8 cellular contexts compared by ENCODE assay signal in genomic region chr17:35312790-35313711, GRCh38.
A peak's percentile ranks its signal among the peaks of the same experiment; 100 is the strongest.
DNase-seq lines count a peak whose midpoint lies in the region; ATAC-seq, FAIRE-seq and TF ChIP-seq lines count a peak whose summit lies in the region.

No MANE protein-coding gene starts in this region.

- no peaks in the 10 kb centered on the region for H3K79me2 ChIP-seq in endothelial cell of umbilical vein (ENCODE audit: control insufficient read depth, insufficient read depth, low read length)

- H3K9ac ChIP-seq in endothelial cell of umbilical vein (replicated peaks; ENCODE audit: extremely low read depth, insufficient read depth, low read length), result no peak overlapping the region

- H3K4me1 ChIP-seq in endothelial cell of umbilical vein (ENCODE audit: control insufficient read depth, extremely low read depth, insufficient read depth, low read length), result peaks cover 3% of the 10 kb centered on the region

- FAIRE-seq in endothelial cell of umbilical vein (lab: Jason Lieb, UNC), result peak; percentile 86

- H3K36me3 ChIP-seq in endothelial cell of umbilical vein (ENCODE audit: control insufficient read depth in 2 of 2, extremely low read depth in 1 of 2, insufficient read depth in 2 of 2, low read length in 2 of 2), result no peaks in the 10 kb centered on the region

- dilution Hi-C loops in endothelial cell of umbilical vein (cut with MboI; ENCODE audit: extremely low pct_ligation_motif_present, low sequenced_read_pairs), result loop anchor here (25.0 kb wide), 1 partner anchor 224 kb away; the partner anchor contains the start of gene SLFN12L

- no TSS peak for BruUV-seq in endothelial cell of umbilical vein (replicated peaks; lab: Mats Ljungman, UMichigan)

- no peak overlapping the region for H3K4me2 ChIP-seq in endothelial cell of umbilical vein (ENCODE audit: insufficient read depth, low read length)

- H4K20me1 ChIP-seq in endothelial cell of umbilical vein (replicated peaks; ENCODE audit: control insufficient read depth, extremely low read depth, insufficient read depth, low read length), result no peaks in the 10 kb centered on the region

- POLR2A ChIA-PET in endothelial cell of umbilical vein (lab: Charles Lee), result no interaction called here

- H3K27ac ChIP-seq in endothelial cell of umbilical vein (ENCODE audit: insufficient read depth, low read depth, low read length), result no peak overlapping the region

- H3K9me1 ChIP-seq in endothelial cell of umbilical vein (replicated peaks; ENCODE audit: control insufficient read depth, extremely low read depth, insufficient read depth, low read length), result no peaks in the 10 kb centered on the region

- DNase-seq in NCI-H1092 treated with DMSO at 0.1 percent for 48 hours (lab: John Stamatoyannopoulos, UW) (peak; percentile 40), NCI-H1092 (lab: John Stamatoyannopoulos, UW) (no peak), NCI-H82 (lab: John Stamatoyannopoulos, UW) (peak; percentile 65), endothelial cell of umbilical vein (ENCODE audit: low read depth, low spot score) (peak; percentile 71), midbrain (lab: John Stamatoyannopoulos, UW) (peak; percentile 37)
- peak; percentile 69 to 83 for DNase-seq in activated CD8-positive, alpha-beta memory T cell treated with anti-CD3 and anti-CD28 coated beads for 1 hour (ENCODE audit: extremely low read depth in 1 of 2, low read depth in 1 of 2)
- DNase-seq in stimulated activated CD8-positive, alpha-beta memory T cell treated with anti-CD3 and anti-CD28 coated beads, Interleukin-15, amount 100 ng/mL, for 4 hours (ENCODE audit: low read depth in 2 of 2), result peak; percentile 63 to 85

- peak; percentile 77 for ATAC-seq in HG03159 (IDR thresholded peaks at IDR 0.05; ENCODE audit: unreplicated experiment)

- H3K27me3 ChIP-seq in endothelial cell of umbilical vein (ENCODE audit: control insufficient read depth in 2 of 2, insufficient read depth in 2 of 2, low read length in 2 of 2), result no peaks in the 10 kb centered on the region

- peak; percentile 67 for TF ChIP-seq CTCF in endothelial cell of umbilical vein (IDR thresholded peaks at IDR 0.05; ENCODE audit: extremely low read depth in 1 of 2, insufficient read depth in 1 of 2, low read depth in 1 of 2, low read length in 2 of 2)

- CTCF ChIA-PET in endothelial cell of umbilical vein (lab: Charles Lee), result interaction anchor here (0.5 to 6.6 kb wide), 30 partner anchors 13 to 434 kb away, joined by 3 to 112 read pairs (median 4); partner anchors contain the start of genes SLFN11, SLFN12L and SLFN5

- intact Hi-C loops in endothelial cell of umbilical vein (cut with micrococcal nuclease), result loop anchor here (1.0 to 2.0 kb wide), 8 partner anchors 34 to 434 kb away; partner anchors contain the start of genes SLFN12 and SLFN5

- H3K4me3 ChIP-seq in endothelial cell of umbilical vein (replicated peaks in 1 of 3; ENCODE audit: insufficient read depth in 1 of 3, low read depth in 1 of 3, low read length in 3 of 3), result no peak overlapping the region

- no peak for TF ChIP-seq POLR2A in endothelial cell of umbilical vein (IDR thresholded peaks at IDR 0.05; ENCODE audit: low read depth, low read length)

- H2AFZ ChIP-seq in endothelial cell of umbilical vein (ENCODE audit: low read depth, low read length), result peak overlapping the region; percentile 78

- no peaks in the 10 kb centered on the region for H3K9me3 ChIP-seq in endothelial cell of umbilical vein (replicated peaks; ENCODE audit: control insufficient read depth, insufficient read depth, low read length)

TF ChIP-seq in endothelial cell of umbilical vein, 7 proteins besides CTCF, POLR2A, EP300 and RAD21:
- no peak for TF ChIP-seq EZH2 (IDR thresholded peaks at IDR 0.05; ENCODE audit: borderline replicate concordance, low read depth, low read length, severe bottlenecking)
- TF ChIP-seq GATA2 (IDR thresholded peaks at IDR 0.05; ENCODE audit: insufficient read depth, insufficient read length, low read depth, low read length), result no peak
- no peak for TF ChIP-seq JUN (IDR thresholded peaks at IDR 0.05; ENCODE audit: borderline replicate concordance, insufficient read depth, insufficient read length, low read depth)
- no peak for TF ChIP-seq MYC (IDR thresholded peaks at IDR 0.05; ENCODE audit: low read depth, low read length)
- no peak for TF ChIP-seq FOS (IDR thresholded peaks at IDR 0.05; ENCODE audit: borderline replicate concordance, insufficient read depth, low read length)
- TF ChIP-seq POLR2AphosphoS5 (IDR thresholded peaks at IDR 0.05; ENCODE audit: insufficient read depth, low read depth, low read length), result no peak
- TF ChIP-seq MAX (IDR thresholded peaks at IDR 0.05; ENCODE audit: insufficient read depth, insufficient read length), result no peak
TF ChIP-seq in endothelial cell of umbilical vein: peak in this region for 0.
